In the genomic region with DNA sequence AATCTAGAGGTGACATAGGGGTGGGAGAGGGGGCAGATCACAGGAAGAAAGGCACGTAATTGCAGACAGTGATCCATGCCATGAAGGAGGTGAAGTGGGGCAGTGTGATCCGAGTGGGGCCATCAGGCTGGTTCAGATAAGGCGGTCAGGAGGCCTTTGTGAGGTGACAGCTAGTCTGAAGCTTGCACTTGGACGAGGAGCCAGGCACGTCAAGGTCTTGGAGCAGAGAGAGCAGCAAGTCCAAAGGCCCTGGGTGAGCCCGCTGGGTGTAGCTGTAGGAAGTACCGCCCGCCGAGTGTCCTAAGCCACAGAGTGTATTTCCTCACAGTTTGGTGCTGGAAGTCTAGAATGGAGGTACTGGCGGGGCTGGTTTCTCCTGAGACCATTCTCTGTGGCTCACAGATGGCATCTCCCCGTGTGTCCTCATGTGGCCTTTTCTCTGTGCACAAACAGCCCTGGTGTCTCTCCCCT, we compare ENCODE assay signal across 1 cellular context.
TF ChIP-seq lines count a peak whose summit lies in the region.

No MANE protein-coding gene starts in this region.

TF ChIP-seq in HepG2, 621 proteins besides CTCF, POLR2A, EP300 and RAD21 (continued from another document and continues in another):
- TF ChIP-seq TIGD3 (CRISPR knock-in tag; IDR thresholded peaks at IDR 0.05; ENCODE audit: borderline replicate concordance) (no peak), MXD4 (CRISPR knock-in tag; IDR thresholded peaks at IDR 0.05) (0 out of 2 replicates have a peak, but pooled peaks have one; percentile 14), TBX2 (CRISPR knock-in tag; IDR thresholded peaks at IDR 0.05; ENCODE audit: borderline replicate concordance) (peak; percentile 77), PAXIP1 (CRISPR knock-in tag; conservative IDR thresholded peaks at IDR 0.05) (peak; percentile 76), FLYWCH1 (CRISPR knock-in tag; IDR thresholded peaks at IDR 0.05) (no peak), ZNF256 (CRISPR knock-in tag; conservative IDR thresholded peaks at IDR 0.05) (no peak), CC2D1A (CRISPR knock-in tag; IDR thresholded peaks at IDR 0.05) (no peak), ZNF468 (CRISPR knock-in tag; IDR thresholded peaks at IDR 0.05) (no peak), ZNF646 (CRISPR knock-in tag; IDR thresholded peaks at IDR 0.05) (peak; percentile 66; the same call in 1 of the 2 replicates), ASH2L (IDR thresholded peaks at IDR 0.05; ENCODE audit: insufficient read length, low read depth, low read length) (no peak), TSC22D2 (CRISPR knock-in tag; IDR thresholded peaks at IDR 0.05; ENCODE audit: borderline replicate concordance) (no peak), ATF7-NPFF (CRISPR knock-in tag; IDR thresholded peaks at IDR 0.05; ENCODE audit: low read depth) (no peak), HDAC2 (CRISPR knock-in tag; IDR thresholded peaks at IDR 0.05) (peak; percentile 20; the same call in 1 of the 2 replicates), AFF4 (CRISPR knock-in tag; IDR thresholded peaks at IDR 0.05) (no peak), FOXA1 (IDR thresholded peaks at IDR 0.05) (no peak), FOXA1 (CRISPR knock-in tag; IDR thresholded peaks at IDR 0.05) (no peak), NR0B2 (CRISPR knock-in tag; IDR thresholded peaks at IDR 0.05) (no peak), ATF6 (CRISPR knock-in tag; conservative IDR thresholded peaks at IDR 0.05) (no peak), RFXAP (CRISPR knock-in tag; IDR thresholded peaks at IDR 0.05; ENCODE audit: borderline replicate concordance) (0 out of 2 replicates have a peak, but pooled peaks have one; percentile 19), ZNF709 (CRISPR knock-in tag; IDR thresholded peaks at IDR 0.05) (0 out of 2 replicates have a peak, but pooled peaks have one; percentile 13)
- TF ChIP-seq, protein P1, sequence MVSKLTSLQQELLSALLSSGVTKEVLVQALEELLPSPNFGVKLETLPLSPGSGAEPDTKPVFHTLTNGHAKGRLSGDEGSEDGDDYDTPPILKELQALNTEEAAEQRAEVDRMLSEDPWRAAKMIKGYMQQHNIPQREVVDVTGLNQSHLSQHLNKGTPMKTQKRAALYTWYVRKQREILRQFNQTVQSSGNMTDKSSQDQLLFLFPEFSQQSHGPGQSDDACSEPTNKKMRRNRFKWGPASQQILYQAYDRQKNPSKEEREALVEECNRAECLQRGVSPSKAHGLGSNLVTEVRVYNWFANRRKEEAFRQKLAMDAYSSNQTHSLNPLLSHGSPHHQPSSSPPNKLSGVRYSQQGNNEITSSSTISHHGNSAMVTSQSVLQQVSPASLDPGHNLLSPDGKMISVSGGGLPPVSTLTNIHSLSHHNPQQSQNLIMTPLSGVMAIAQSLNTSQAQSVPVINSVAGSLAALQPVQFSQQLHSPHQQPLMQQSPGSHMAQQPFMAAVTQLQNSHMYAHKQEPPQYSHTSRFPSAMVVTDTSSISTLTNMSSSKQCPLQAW (CRISPR knock-in tag; IDR thresholded peaks at IDR 0.05): 0 out of 2 replicates have a peak, but pooled peaks have one; percentile 37
